In the genomic region with DNA sequence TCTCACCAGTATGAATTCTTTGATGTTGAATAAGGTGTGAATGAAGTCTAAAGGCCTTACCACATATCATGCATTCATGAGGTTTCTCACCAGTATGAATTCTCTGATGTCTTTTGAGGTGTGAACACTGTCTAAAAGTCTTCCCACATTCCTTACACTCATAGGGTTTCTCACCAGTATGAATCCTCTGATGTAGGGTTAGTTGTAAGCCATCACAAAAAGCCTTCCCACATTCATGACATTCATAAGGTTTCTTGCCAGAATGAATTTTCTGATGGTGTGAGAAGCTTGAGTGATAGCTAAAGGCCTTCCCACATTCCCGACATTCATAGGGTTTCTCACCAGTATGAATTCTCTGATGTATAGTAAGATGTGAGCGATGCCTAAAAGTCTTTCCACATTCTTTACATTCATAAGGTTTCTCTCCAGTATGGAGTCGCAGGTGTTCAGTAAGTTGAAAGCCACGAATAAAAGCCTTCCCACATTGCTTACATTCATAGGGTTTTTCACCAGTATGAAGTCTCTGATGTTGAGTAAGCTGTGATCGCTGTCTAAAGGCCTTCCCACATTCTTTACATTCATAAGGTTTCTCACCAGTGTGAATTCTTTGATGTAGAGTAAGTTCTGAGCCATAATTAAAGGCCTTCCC, we compare ENCODE assay signal across 23 cellular contexts. TPM values are rescaled to one million over a fixed set of nuclear protein-coding genes. Genes with fewer than 3 reads are reported as not detected.
DNase-seq lines count a peak whose midpoint lies in the region; ATAC-seq, FAIRE-seq and TF ChIP-seq lines count a peak whose summit lies in the region.
"Had no signal": no experiment of that assay in that cellular context is flagged by ENCODE, and none has a peak within 500 bp of the region (broad histone marks: within the 10 kb centered on the region; RNA-seq: fewer than 3 reads in every experiment).

No MANE protein-coding gene starts in this region.

- no peak overlapping the region for H2BK120ac ChIP-seq in IMR-90 (ENCODE audit: low read depth, low read length)

- H3K9ac ChIP-seq in IMR-90 (ENCODE audit: low read depth, low read length), result no peak overlapping the region
- no peak overlapping the region for H3K9ac ChIP-seq in kidney (ENCODE audit: low read length in 2 of 2)
- H3K9ac ChIP-seq: KMS-11, SK-N-SH had no signal

- no CpG with 5 or more reads among the region's 5 CpGs for WGBS in IMR-90 (ENCODE audit: extremely low coverage in 2 of 2, insufficient read length in 1 of 2), 2 experiments

- no peak overlapping the region for H3K23ac ChIP-seq in IMR-90 (ENCODE audit: low read depth, low read length)

- H2BK15ac ChIP-seq in IMR-90 (ENCODE audit: low read depth, low read length), result no peak overlapping the region

- CTCF ChIA-PET in IMR-90 (lab: Yijun Ruan, JAX), result no interaction called here

- H4K91ac ChIP-seq in IMR-90 (ENCODE audit: insufficient read depth, low read depth, low read length), result no peak overlapping the region

- intact Hi-C loops in IMR-90 (cut with micrococcal nuclease) (no loop called here), kidney (cut with DNase I) (no loop called here)

- H3K27ac ChIP-seq in IMR-90 (ENCODE audit: insufficient read depth, low read length), result no peak overlapping the region
- no peak overlapping the region for H3K27ac ChIP-seq in kidney (ENCODE audit: low read depth in 2 of 2, low read length in 2 of 2)
- H3K27ac ChIP-seq: KMS-11, sigmoid colon, upper lobe of right lung had no signal

- no peak for FAIRE-seq in kidney (lab: Jason Lieb, UNC)
- FAIRE-seq: RCC 7860 had no signal

- H3K79me1 ChIP-seq in IMR-90 (ENCODE audit: low read depth in 1 of 2, low read length in 2 of 2), result no peaks in the 10 kb centered on the region

- POLR2A ChIA-PET in IMR-90 (lab: Charles Lee; ENCODE audit: unreplicated experiment), result no interaction called here

- no peaks in the 10 kb centered on the region for H3K9me1 ChIP-seq in IMR-90 (ENCODE audit: insufficient read depth, low read length)

- no peak overlapping the region for H2BK20ac ChIP-seq in IMR-90 (ENCODE audit: low read depth, low read length)

- no peak overlapping the region for H3K56ac ChIP-seq in IMR-90 (ENCODE audit: extremely low read depth, insufficient read depth, low read length)

- H3K9me3 ChIP-seq in IMR-90 (ENCODE audit: control insufficient read depth, insufficient read depth, low read length), result peaks cover 80% of the 10 kb centered on the region
- peaks cover 70 to 81% of the 10 kb centered on the region in 2 donors for H3K9me3 ChIP-seq in kidney (ENCODE audit: control insufficient read depth in 1 of 2, low read length in 2 of 2)

- H2BK5ac ChIP-seq in IMR-90 (ENCODE audit: low read depth, low read length, poor library complexity, severe bottlenecking), result no peak overlapping the region

- no peak for TF ChIP-seq POLR2A in IMR-90 (IDR thresholded peaks at IDR 0.05; ENCODE audit: low read depth, low read length)

- dilution Hi-C loops in IMR-90 (cut with HindIII; ENCODE audit: low sequenced_read_pairs, unreplicated experiment), result no loop called here

- no peak overlapping the region for H3K14ac ChIP-seq in IMR-90 (replicated peaks; ENCODE audit: low read depth, low read length)

- no peaks in the 10 kb centered on the region for H3K4me1 ChIP-seq in IMR-90 (ENCODE audit: control insufficient read depth, insufficient read depth, low read length)
- H3K4me1 ChIP-seq in kidney (ENCODE audit: control insufficient read depth in 1 of 2, insufficient read depth in 1 of 2, low read depth in 1 of 2, low read length in 2 of 2), result no peaks in the 10 kb centered on the region
- H3K4me1 ChIP-seq: sigmoid colon, upper lobe of right lung had no signal

- ATAC-seq in IMR-90 (ENCODE audit: low read depth), result no peak
- ATAC-seq: effector memory CD8-positive, alpha-beta T cell; left colon; upper lobe of right lung had no signal

- no peak overlapping the region for H4K8ac ChIP-seq in IMR-90 (ENCODE audit: low read depth in 2 of 2, low read length in 2 of 2)

- H3K36me3 ChIP-seq in IMR-90 (ENCODE audit: control insufficient read depth, insufficient read depth, low read length) (peaks cover 20% of the 10 kb centered on the region), kidney (ENCODE audit: control insufficient read depth in 1 of 2, insufficient read depth in 2 of 2, low read length in 2 of 2) (peaks cover 16 to 20% of the 10 kb centered on the region in 2 donors)

- H3K27me3 ChIP-seq in IMR-90 (ENCODE audit: control insufficient read depth, insufficient read depth, low read length), result no peaks in the 10 kb centered on the region
- H3K27me3 ChIP-seq: sigmoid colon, upper lobe of right lung had no signal

- H3K4me2 ChIP-seq in IMR-90 (ENCODE audit: low read depth, low read length), result no peak overlapping the region
- H3K4me2 ChIP-seq: KMS-11, SK-N-SH had no signal

- no peak for TF ChIP-seq CTCF in IMR-90 (conservative IDR thresholded peaks at IDR 0.05; ENCODE audit: low read depth, low read length)
- TF ChIP-seq CTCF in kidney (IDR thresholded peaks at IDR 0.05; ENCODE audit: borderline replicate concordance, extremely low read depth, insufficient read depth), result no peak

- no peak overlapping the region for H3K18ac ChIP-seq in IMR-90 (ENCODE audit: low read depth, low read length)

- no peak for TF ChIP-seq RAD21 in IMR-90 (IDR thresholded peaks at IDR 0.05; ENCODE audit: low read length)

- H3K4me3 ChIP-seq in IMR-90 (ENCODE audit: insufficient read depth, low read depth, low read length), result no peak overlapping the region
- H3K4me3 ChIP-seq in kidney (ENCODE audit: low read length in 2 of 2), result peak overlapping the region; percentile 4 to 33
- H3K4me3 ChIP-seq: sigmoid colon, upper lobe of right lung had no signal

- in situ Hi-C loops in Caki2 (cut with HindIII; ENCODE audit: low pct_unique_long_range_greater_than_20kb, low sequenced_read_pairs), result no loop called here
- in situ Hi-C loops in IMR-90 (cut with MboI; ENCODE audit: low sequenced_read_pairs), result no loop called here

- no peak overlapping the region for H2AK5ac ChIP-seq in IMR-90 (ENCODE audit: low read depth, low read length)

- H2AFZ ChIP-seq in IMR-90 (replicated peaks; ENCODE audit: low read length, poor library complexity), result no peak overlapping the region

- H2AK9ac ChIP-seq in IMR-90 (replicated peaks; ENCODE audit: low read depth, low read length, poor library complexity), result no peak overlapping the region

- H3K4ac ChIP-seq in IMR-90 (ENCODE audit: low read depth, low read length), result no peak overlapping the region

- no peak overlapping the region for H4K5ac ChIP-seq in IMR-90 (ENCODE audit: low read depth, low read length)

- DNase-seq in Caki2 (ENCODE audit: low read depth), result peak; percentile 33
- no peak for DNase-seq in IMR-90
- peak; percentile 0 for DNase-seq in cerebellar cortex (ENCODE audit: low spot score)
- no peak for DNase-seq in kidney
- no peak for DNase-seq in NCI-H2107 (lab: John Stamatoyannopoulos, UW)
- no peak for DNase-seq in NCI-H510A (lab: John Stamatoyannopoulos, UW)
- no peak for DNase-seq in NCI-H1694 (lab: John Stamatoyannopoulos, UW)
- DNase-seq in GM03348 (ENCODE audit: low spot score), result no peak
- DNase-seq: activated CD4-positive, alpha-beta T cell treated with anti-CD3 and anti-CD28 coated beads for 1 hour; caudate nucleus; CD4-positive, alpha-beta T cell; effector memory CD8-positive, alpha-beta T cell; foreskin melanocyte; left colon; NCI-H1105; NCI-H2171 treated with DMSO at 0.1 percent for 48 hours; sigmoid colon; SK-N-SH; stimulated activated CD4-positive, alpha-beta T cell treated with anti-CD3 and anti-CD28 coated beads, Interleukin-1b, Interleukin-23, amount 100 ng/mL, for 48 hours; T-helper 9 cell; upper lobe of right lung had no signal

- TSS peak; percentile 73 for BruUV-seq in IMR-90 (replicated peaks; lab: Mats Ljungman, UMichigan)

- no peaks in the 10 kb centered on the region for H4K20me1 ChIP-seq in IMR-90 (ENCODE audit: insufficient read depth, low read length)

TF ChIP-seq in IMR-90, 13 proteins besides CTCF, POLR2A, EP300 and RAD21 (continues in another document):
- TF ChIP-seq MAFK (IDR thresholded peaks at IDR 0.05; ENCODE audit: low read depth, low read length), result no peak
- TF ChIP-seq MAZ (IDR thresholded peaks at IDR 0.05; ENCODE audit: borderline replicate concordance, low read depth, low read length), result no peak
- TF ChIP-seq FOS (IDR thresholded peaks at IDR 0.05; ENCODE audit: low read depth, low read length), result no peak
- TF ChIP-seq, protein P1, sequence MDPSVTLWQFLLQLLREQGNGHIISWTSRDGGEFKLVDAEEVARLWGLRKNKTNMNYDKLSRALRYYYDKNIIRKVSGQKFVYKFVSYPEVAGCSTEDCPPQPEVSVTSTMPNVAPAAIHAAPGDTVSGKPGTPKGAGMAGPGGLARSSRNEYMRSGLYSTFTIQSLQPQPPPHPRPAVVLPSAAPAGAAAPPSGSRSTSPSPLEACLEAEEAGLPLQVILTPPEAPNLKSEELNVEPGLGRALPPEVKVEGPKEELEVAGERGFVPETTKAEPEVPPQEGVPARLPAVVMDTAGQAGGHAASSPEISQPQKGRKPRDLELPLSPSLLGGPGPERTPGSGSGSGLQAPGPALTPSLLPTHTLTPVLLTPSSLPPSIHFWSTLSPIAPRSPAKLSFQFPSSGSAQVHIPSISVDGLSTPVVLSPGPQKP (IDR thresholded peaks at IDR 0.05; ENCODE audit: borderline replicate concordance, low read depth, low read length), result no peak
- TF ChIP-seq MXI1 (IDR thresholded peaks at IDR 0.05; ENCODE audit: borderline replicate concordance, low read depth, low read length), result no peak
- no peak for TF ChIP-seq BHLHE40 (IDR thresholded peaks at IDR 0.05; ENCODE audit: low read depth, low read length)

RNA-seq across cellular contexts. Expression of gene ZNF461, which starts 27.7 kb away (rescaled TPM):
- 3.9 and 19.2 TPM in 2 replicates for total RNA-seq in Caki2 (2014; rRNA removed; shearing (Covaris generic); ENCODE audit: low replicate concordance)
- total RNA-seq in IMR-90 (2012; rRNA removed) (9.1 and 12.8 TPM in 2 replicates), kidney (11.8 TPM)
- polyA plus RNA-seq in IMR-90 (2012; rRNA removed) (2.2 TPM in 2 replicates), kidney (ENCODE audit: insufficient read depth, low read depth, low replicate concordance) (3.2 TPM)
- polyA plus RNA-seq in IMR-90 (2012; cell fraction: cytosol; rRNA removed), result 0.43 and 0.95 TPM in 2 replicates
- polyA plus RNA-seq in IMR-90 (2012; cell fraction: nucleus; rRNA removed; ENCODE audit: low replicate concordance), result 1.8 and 16.6 TPM in 2 replicates

RNA-seq across cellular contexts. Expression of gene ZNF382, which starts 33.9 kb away (rescaled TPM):
- total RNA-seq in Caki2 (2014; rRNA removed; shearing (Covaris generic); ENCODE audit: low replicate concordance), result 2.3 and 6.3 TPM in 2 replicates
- total RNA-seq in IMR-90 (2012; rRNA removed) (1.9 and 4.5 TPM in 2 replicates), kidney (11.0 TPM)
- polyA plus RNA-seq in IMR-90 (2012; rRNA removed) (0.59 and 0.80 TPM in 2 replicates), kidney (ENCODE audit: insufficient read depth, low read depth, low replicate concordance) (1.8 TPM)
- 0.30 and 0.46 TPM in 2 replicates for polyA plus RNA-seq in IMR-90 (2012; cell fraction: cytosol; rRNA removed)
- 1.1 and 3.6 TPM in 2 replicates for polyA plus RNA-seq in IMR-90 (2012; cell fraction: nucleus; rRNA removed; ENCODE audit: low replicate concordance)

RNA-seq across cellular contexts. Expression of gene ZNF567, which starts 48.4 kb away (rescaled TPM):
- total RNA-seq in Caki2 (2014; rRNA removed; shearing (Covaris generic); ENCODE audit: low replicate concordance), result 5.9 and 6.8 TPM in 2 replicates
- total RNA-seq in IMR-90 (2012; rRNA removed) (5.3 and 6.1 TPM in 2 replicates), kidney (9.8 TPM)
- polyA plus RNA-seq in IMR-90 (2012; rRNA removed) (3.4 and 3.8 TPM in 2 replicates), kidney (ENCODE audit: insufficient read depth, low read depth, low replicate concordance) (4.0 TPM)
- 0.35 and 0.57 TPM in 2 replicates for polyA plus RNA-seq in IMR-90 (2012; cell fraction: cytosol; rRNA removed)
- polyA plus RNA-seq in IMR-90 (2012; cell fraction: nucleus; rRNA removed; ENCODE audit: low replicate concordance), result 0.61 and 10.0 TPM in 2 replicates

Comparison
In these comparisons a context has a peak if more than half of its experiments do, and no peak if none do; other contexts are left out.
1. DNase-seq: peak in Caki2 (single experiment) and cerebellar cortex (single experiment); none in IMR-90 (single experiment), kidney (single experiment), NCI-H2107 (single experiment), NCI-H510A (single experiment), NCI-H1694 (single experiment) and GM03348 (single experiment).